ENCODE assay signal across 27 cellular contexts in genomic region chr1:14841951-14842350, GRCh38.
"Had no signal": no experiment of that assay in that cellular context is flagged by ENCODE, and none has a peak within 500 bp of the region (broad histone marks: within the 10 kb centered on the region; RNA-seq: fewer than 3 reads in every experiment).

No MANE protein-coding gene starts in this region.

- H3K4me3 Mint-ChIP-seq: activated CD4-positive, alpha-beta memory T cell treated with anti-CD3 and anti-CD28 coated beads, Interleukin-2, amount 10 ng/mL, durations not matched to agents 7 days and 5 days; activated CD4-positive, alpha-beta T cell treated with anti-CD3 and anti-CD28 coated beads for 36 hours; activated naive CD4-positive, alpha-beta T cell treated with anti-CD3 and anti-CD28 coated beads, Interleukin-2, amount 10 ng/mL, durations not matched to agents 7 days and 5 days; activated T-helper 17 cell treated with anti-CD3 and anti-CD28 coated beads, Interleukin-2, amount 50 U/mL, for 72 hours had no signal

- H3K27ac Mint-ChIP-seq: activated CD4-positive, alpha-beta memory T cell treated with anti-CD3 and anti-CD28 coated beads, Interleukin-2, amount 10 ng/mL, durations not matched to agents 7 days and 5 days; activated CD4-positive, alpha-beta T cell treated with anti-CD3 and anti-CD28 coated beads for 36 hours; activated naive CD4-positive, alpha-beta T cell treated with anti-CD3 and anti-CD28 coated beads, Interleukin-2, amount 10 ng/mL, durations not matched to agents 7 days and 5 days; activated T-helper 17 cell treated with anti-CD3 and anti-CD28 coated beads, Interleukin-2, amount 50 U/mL, for 72 hours had no signal

- H3K4me2 ChIP-seq: KMS-11, SK-N-SH had no signal

- H3K27ac ChIP-seq: ascending aorta, body of pancreas, KMS-11, VCaP had no signal

- H3K4me1 Mint-ChIP-seq: activated CD4-positive, alpha-beta memory T cell treated with anti-CD3 and anti-CD28 coated beads, Interleukin-2, amount 10 ng/mL, durations not matched to agents 7 days and 5 days; activated CD4-positive, alpha-beta T cell treated with anti-CD3 and anti-CD28 coated beads for 36 hours; activated naive CD4-positive, alpha-beta T cell treated with anti-CD3 and anti-CD28 coated beads, Interleukin-2, amount 10 ng/mL, durations not matched to agents 7 days and 5 days; activated T-helper 17 cell treated with anti-CD3 and anti-CD28 coated beads, Interleukin-2, amount 50 U/mL, for 72 hours had no signal

- H3K9me3 ChIP-seq: SK-N-SH had no signal

- ATAC-seq: activated CD4-positive, alpha-beta T cell treated with anti-CD3 and anti-CD28 coated beads for 36 hours; activated T-helper 17 cell treated with anti-CD3 and anti-CD28 coated beads, Interleukin-2, amount 50 U/mL, for 72 hours; body of pancreas; Panc1; Right ventricle myocardium inferior had no signal

- H3K4me1 ChIP-seq: ascending aorta, body of pancreas had no signal

- DNase-seq: activated CD4-positive, alpha-beta memory T cell treated with anti-CD3 and anti-CD28 coated beads, Interleukin-2, amount 10 ng/mL, durations not matched to agents 7 days and 5 days; activated CD4-positive, alpha-beta T cell treated with anti-CD3 and anti-CD28 coated beads for 36 hours; activated CD4-positive, alpha-beta T cell treated with anti-CD3 and anti-CD28 coated beads, Interleukin-2, amount 50 U/mL, for 1 hour; activated gamma-delta T cell treated with Interleukin-2 at 50 U/mL for 16 hours; activated naive CD4-positive, alpha-beta T cell treated with anti-CD3 and anti-CD28 coated beads, Interleukin-2, amount 10 ng/mL, durations not matched to agents 7 days and 5 days; activated T-cell treated with anti-CD3 and anti-CD28 coated beads for 4 hours; activated T-cell treated with anti-CD3 and anti-CD28 coated beads, Interleukin-2, amount 50 U/mL, for 48 hours; amniotic stem cell; body of pancreas; central memory CD4-positive, alpha-beta T cell; NCI-H1092; NCI-H1417 treated with DMSO at 0.1 percent for 48 hours; NCI-H1694; NCI-H2029 treated with DMSO at 0.1 percent for 48 hours; NCI-H345; NCI-H510A; NCI-H526 treated with DMSO at 0.1 percent for 48 hours; OCI-M1; RPMI8226; SK-N-SH; T-helper 1 cell had no signal

- H3K36me3 ChIP-seq: ascending aorta had no signal

- H3K27me3 ChIP-seq: ascending aorta, body of pancreas had no signal

- H3K27me3 Mint-ChIP-seq: activated CD4-positive, alpha-beta memory T cell treated with anti-CD3 and anti-CD28 coated beads, Interleukin-2, amount 10 ng/mL, durations not matched to agents 7 days and 5 days; activated naive CD4-positive, alpha-beta T cell treated with anti-CD3 and anti-CD28 coated beads, Interleukin-2, amount 10 ng/mL, durations not matched to agents 7 days and 5 days had no signal

- H3K36me3 Mint-ChIP-seq: activated naive CD4-positive, alpha-beta T cell treated with anti-CD3 and anti-CD28 coated beads, Interleukin-2, amount 10 ng/mL, durations not matched to agents 7 days and 5 days had no signal

- H3K9ac ChIP-seq: KMS-11, SK-N-SH had no signal

- H3K4me3 ChIP-seq: ascending aorta, body of pancreas had no signal
